In genomic region chr16:29644338-29644857, GRCh38 we compare ENCODE assay signal across 14 cellular contexts. TPM values are rescaled to one million over a fixed set of nuclear protein-coding genes. Genes with fewer than 3 reads are reported as not detected.
DNase-seq lines count a peak whose midpoint lies in the region; ATAC-seq, FAIRE-seq and TF ChIP-seq lines count a peak whose summit lies in the region.
"Had no signal": no experiment of that assay in that cellular context is flagged by ENCODE, and none has a peak within 500 bp of the region (broad histone marks: within the 10 kb centered on the region; RNA-seq: fewer than 3 reads in every experiment).

No MANE protein-coding gene starts in this region.

- no peak for FAIRE-seq in frontal cortex (lab: Jason Lieb, UNC)
- FAIRE-seq: bronchial epithelial cell had no signal

- no peaks in the 10 kb centered on the region for H3K9me2 ChIP-seq in Karpas-422 (replicated peaks; ENCODE audit: insufficient read depth, low read length)

- no peak overlapping the region for H3K4me3 ChIP-seq in Karpas-422 (ENCODE audit: low read length)

- H3K9me3 Mint-ChIP-seq in stimulated activated effector memory CD8-positive, alpha-beta T cell treated with anti-CD3 and anti-CD28 coated beads, Interleukin-12 subunit alpha, Interleukin-12 subunit beta, amount 100 ng/mL, for 72 hours, result no peaks in the 10 kb centered on the region
- H3K9me3 Mint-ChIP-seq in osteocyte (ENCODE audit: unreplicated experiment), result no peaks in the 10 kb centered on the region

- no peak overlapping the region for H3K4me3 Mint-ChIP-seq in stimulated activated effector memory CD8-positive, alpha-beta T cell treated with anti-CD3 and anti-CD28 coated beads, Interleukin-12 subunit alpha, Interleukin-12 subunit beta, amount 100 ng/mL, for 72 hours
- no peak overlapping the region for H3K4me3 Mint-ChIP-seq in osteocyte (ENCODE audit: unreplicated experiment)

- peaks cover 38% of the 10 kb centered on the region for H3K4me1 Mint-ChIP-seq in stimulated activated effector memory CD8-positive, alpha-beta T cell treated with anti-CD3 and anti-CD28 coated beads, Interleukin-12 subunit alpha, Interleukin-12 subunit beta, amount 100 ng/mL, for 72 hours
- H3K4me1 Mint-ChIP-seq in osteocyte (ENCODE audit: unreplicated experiment), result peaks cover 1% of the 10 kb centered on the region

- H3K27ac Mint-ChIP-seq in stimulated activated effector memory CD8-positive, alpha-beta T cell treated with anti-CD3 and anti-CD28 coated beads, Interleukin-12 subunit alpha, Interleukin-12 subunit beta, amount 100 ng/mL, for 72 hours, result peak overlapping the region; percentile 83
- no peak overlapping the region for H3K27ac Mint-ChIP-seq in osteocyte (ENCODE audit: unreplicated experiment)

- no peak overlapping the region for H2AFZ ChIP-seq in Karpas-422 (ENCODE audit: low read length)

- H3K36me3 Mint-ChIP-seq in stimulated activated effector memory CD8-positive, alpha-beta T cell treated with anti-CD3 and anti-CD28 coated beads, Interleukin-12 subunit alpha, Interleukin-12 subunit beta, amount 100 ng/mL, for 72 hours, result no peaks in the 10 kb centered on the region
- no peaks in the 10 kb centered on the region for H3K36me3 Mint-ChIP-seq in osteocyte (ENCODE audit: unreplicated experiment)

- DNase-seq in NOMO-1 treated with DMSO at 0.1 percent for 48 hours (lab: John Stamatoyannopoulos, UW; ENCODE audit: unreplicated experiment), result peak; percentile 36
- DNase-seq in NOMO-1 treated with dmso at 0.1 percent for 144 hours (lab: John Stamatoyannopoulos, UW; ENCODE audit: unreplicated experiment), result no peak
- DNase-seq in Karpas-422, result peak; percentile 37
- DNase-seq in stimulated activated effector memory CD8-positive, alpha-beta T cell treated with anti-CD3 and anti-CD28 coated beads, Interleukin-12 subunit alpha, Interleukin-12 subunit beta, amount 100 ng/mL, for 72 hours (ENCODE audit: low spot score in 2 of 2), result no peak
- DNase-seq in frontal cortex (ENCODE audit: low spot score in 2 of 2), result no peak
- no peak for DNase-seq in osteocyte (ENCODE audit: extremely low spot score, unreplicated experiment)
- no peak for DNase-seq in nucleus accumbens (lab: John Stamatoyannopoulos, UW)
- DNase-seq: activated CD8-positive, alpha-beta memory T cell treated with anti-CD3 and anti-CD28 coated beads, Interleukin-2, amount 50 U/mL, for 4 hours; NCI-H2081 treated with DMSO at 0.1 percent for 48 hours; retina had no signal

- H3K4me2 ChIP-seq in Karpas-422 (ENCODE audit: low read depth, low read length, poor library complexity, severe bottlenecking), result no peak overlapping the region

- TF ChIP-seq CTCF in osteocyte (IDR thresholded peaks at IDR 0.05), result no peak

- no peaks in the 10 kb centered on the region for H3K9me3 ChIP-seq in Karpas-422 (ENCODE audit: low read length)

- no peaks in the 10 kb centered on the region for H4K20me1 ChIP-seq in Karpas-422 (ENCODE audit: insufficient read depth, low read depth, low read length)

- peaks cover 2% of the 10 kb centered on the region for H3K27me3 Mint-ChIP-seq in osteocyte (ENCODE audit: unreplicated experiment)

- H3K27ac ChIP-seq in Karpas-422 (ENCODE audit: low read length), result no peak overlapping the region
- H3K27ac ChIP-seq: 22Rv1 had no signal

- no peak overlapping the region for H3K9ac ChIP-seq in Karpas-422 (ENCODE audit: low read length)

- H3K36me3 ChIP-seq in Karpas-422 (ENCODE audit: insufficient read depth, low read length), result no peaks in the 10 kb centered on the region

- no peaks in the 10 kb centered on the region for H3K27me3 ChIP-seq in Karpas-422 (ENCODE audit: low read length)

- no peaks in the 10 kb centered on the region for H3K79me2 ChIP-seq in Karpas-422 (ENCODE audit: low read length)

- peaks cover 7% of the 10 kb centered on the region for H3K4me1 ChIP-seq in Karpas-422 (ENCODE audit: low read length)

- ATAC-seq in HG02678 (IDR thresholded peaks at IDR 0.05; ENCODE audit: unreplicated experiment), result peak; percentile 65
- no peak for ATAC-seq in stimulated activated effector memory CD8-positive, alpha-beta T cell treated with anti-CD3 and anti-CD28 coated beads, Interleukin-12 subunit alpha, Interleukin-12 subunit beta, amount 100 ng/mL, for 72 hours

RNA-seq across cellular contexts. Expression of gene SPN, which starts 18.6 kb away (rescaled TPM):
- total RNA-seq in Karpas-422 (2014; rRNA removed; shearing (Covaris generic); ENCODE audit: low replicate concordance), result 0.63 and 1.0 TPM in 2 replicates
- total RNA-seq in frontal cortex (under 0.01 TPM), osteocyte (not detected in 2 replicates)
- total RNA-seq: bronchial epithelial cell, SK-MEL-5 had no signal

RNA-seq across cellular contexts. Expression of gene QPRT, which starts 34.6 kb away (rescaled TPM):
- 39.6 and 45.8 TPM in 2 replicates for total RNA-seq in Karpas-422 (2014; rRNA removed; shearing (Covaris generic); ENCODE audit: low replicate concordance)
- total RNA-seq in frontal cortex (2.9 TPM), osteocyte (23.5 and 30.1 TPM in 2 replicates)

Comparison
In these comparisons a context has a peak if more than half of its experiments do, and no peak if none do; other contexts are left out.
1. DNase-seq: peak in NOMO-1 treated with DMSO at 0.1 percent for 48 hours (single experiment) and Karpas-422 (single experiment); none in NOMO-1 treated with dmso at 0.1 percent for 144 hours (single experiment), stimulated activated effector memory CD8-positive, alpha-beta T cell treated with anti-CD3 and anti-CD28 coated beads, Interleukin-12 subunit alpha, Interleukin-12 subunit beta, amount 100 ng/mL, for 72 hours (0 of 2), frontal cortex (0 of 2), osteocyte (single experiment) and nucleus accumbens (0 of 56).